ENCODE assay signal across 19 cellular contexts in genomic region chr7:45653209-45653907, GRCh38.
"Had no signal": no experiment of that assay in that cellular context is flagged by ENCODE, and none has a peak within 500 bp of the region (broad histone marks: within the 10 kb centered on the region; RNA-seq: fewer than 3 reads in every experiment).

No MANE protein-coding gene starts in this region.

- H3K36me3 Mint-ChIP-seq: memory B cell; naive thymus-derived CD8-positive, alpha-beta T cell had no signal

- H3K4me3 Mint-ChIP-seq: dendritic cell treated with granulocyte-macrophage colony-stimulating factor and Interleukin-4, amounts not matched to agents 40 ng/mL and 50 ng/mL, for 4 days; effector memory CD8-positive, alpha-beta T cell; memory B cell; naive thymus-derived CD8-positive, alpha-beta T cell; type B pancreatic cell had no signal

- ATAC-seq: effector memory CD8-positive, alpha-beta T cell; gastrocnemius medialis; heart right ventricle; lower lobe of right lung; naive thymus-derived CD8-positive, alpha-beta T cell; right cardiac atrium had no signal

- H3K27me3 Mint-ChIP-seq: dendritic cell treated with granulocyte-macrophage colony-stimulating factor and Interleukin-4, amounts not matched to agents 40 ng/mL and 50 ng/mL, for 4 days; memory B cell; type B pancreatic cell had no signal

- H3K27me3 ChIP-seq: esophagus muscularis mucosa, gastrocnemius medialis, heart right ventricle, neutrophil, ovary, suprapubic skin, thyroid gland had no signal

- DNase-seq: effector memory CD8-positive, alpha-beta T cell; gastrocnemius medialis; heart right ventricle; hypothalamus; left ventricle myocardium inferior; lower lobe of right lung; naive thymus-derived CD8-positive, alpha-beta T cell; ovary; right cardiac atrium; small intestine; stimulated activated CD4-positive, alpha-beta T cell treated with anti-CD3 and anti-CD28 coated beads, Interleukin-2, amount 100 ng/mL, for 48 hours; stimulated activated naive CD4-positive, alpha-beta T cell treated with Interleukin-2 at 50 U/mL for 16 hours; thyroid gland had no signal

- H3K4me1 Mint-ChIP-seq: memory B cell had no signal

- H3K9me3 Mint-ChIP-seq: dendritic cell treated with granulocyte-macrophage colony-stimulating factor and Interleukin-4, amounts not matched to agents 40 ng/mL and 50 ng/mL, for 4 days; effector memory CD8-positive, alpha-beta T cell; memory B cell; naive thymus-derived CD8-positive, alpha-beta T cell; type B pancreatic cell had no signal

- H3K4me3 ChIP-seq: esophagus muscularis mucosa, gastrocnemius medialis, heart right ventricle, left ventricle myocardium inferior, lower lobe of right lung, ovary, suprapubic skin, thyroid gland had no signal

- H3K36me3 ChIP-seq: gastrocnemius medialis, heart right ventricle, left ventricle myocardium inferior, lower lobe of right lung, neutrophil, ovary, suprapubic skin, thyroid gland had no signal

- H3K27ac Mint-ChIP-seq: dendritic cell treated with granulocyte-macrophage colony-stimulating factor and Interleukin-4, amounts not matched to agents 40 ng/mL and 50 ng/mL, for 4 days; effector memory CD8-positive, alpha-beta T cell; memory B cell; type B pancreatic cell had no signal
